Comparison of ENCODE assay signal across 23 cellular contexts in genomic region chr11:1234771-1235614, GRCh38. TPM values are rescaled to one million over a fixed set of nuclear protein-coding genes. Genes with fewer than 3 reads are reported as not detected.
DNase-seq lines count a peak whose midpoint lies in the region; ATAC-seq and TF ChIP-seq lines count a peak whose summit lies in the region.
"Had no signal": no experiment of that assay in that cellular context is flagged by ENCODE, and none has a peak within 500 bp of the region (broad histone marks: within the 10 kb centered on the region; RNA-seq: fewer than 3 reads in every experiment).

No MANE protein-coding gene starts in this region.

- no peaks in the 10 kb centered on the region for H3K9me3 Mint-ChIP-seq in activated CD4-positive, alpha-beta T cell treated with anti-CD3 and anti-CD28 coated beads for 36 hours (ENCODE audit: low read depth)
- no peaks in the 10 kb centered on the region for H3K9me3 Mint-ChIP-seq in endodermal cell
- H3K9me3 Mint-ChIP-seq: brain; memory B cell; naive thymus-derived CD8-positive, alpha-beta T cell had no signal

- H3K4me1 ChIP-seq in endodermal cell (ENCODE audit: control insufficient read depth, insufficient read depth, low read length) (no peaks in the 10 kb centered on the region), tibial artery (no peaks in the 10 kb centered on the region)
- H3K4me1 ChIP-seq: heart right ventricle, upper lobe of left lung had no signal

- no peaks in the 10 kb centered on the region for H3K27me3 ChIP-seq in endodermal cell (ENCODE audit: control insufficient read depth, insufficient read depth, low read length, poor library complexity, severe bottlenecking)
- H3K27me3 ChIP-seq in tibial artery, result peaks cover 0 to 21% of the 10 kb centered on the region in 2 donors
- H3K27me3 ChIP-seq: upper lobe of left lung had no signal

- no peaks in the 10 kb centered on the region for H3K4me1 Mint-ChIP-seq in activated CD4-positive, alpha-beta T cell treated with anti-CD3 and anti-CD28 coated beads for 36 hours
- no peaks in the 10 kb centered on the region for H3K4me1 Mint-ChIP-seq in endodermal cell
- H3K4me1 Mint-ChIP-seq: activated CD8-positive, alpha-beta memory T cell treated with anti-CD3 and anti-CD28 coated beads, Interleukin-2, amount 10 ng/mL, durations not matched to agents 7 days and 5 days; brain; memory B cell; naive thymus-derived CD8-positive, alpha-beta T cell had no signal

- intact Hi-C loops in activated CD4-positive, alpha-beta T cell treated with anti-CD3 and anti-CD28 coated beads for 36 hours (cut with DNase I, micrococcal nuclease), result no loop called here
- intact Hi-C loops in tibial artery (cut with DNase I; ENCODE audit: low total_unique reads), result no loop called here

- DNase-seq in activated CD4-positive, alpha-beta T cell treated with anti-CD3 and anti-CD28 coated beads for 36 hours, result peak; percentile 1
- no peak for DNase-seq in activated CD4-positive, alpha-beta T cell treated with anti-CD3 and anti-CD28 coated beads, Interleukin-2, amount 50 U/mL, for 4 hours
- DNase-seq in endodermal cell (peak; percentile 49), left lobe of liver (ENCODE audit: low spot score) (peak; percentile 40), tibial artery (peak; percentile 17 to 48), mucosa of gallbladder (ENCODE audit: low spot score) (no peak), SW480 (ENCODE audit: low spot score) (no peak)
- DNase-seq: activated CD4-positive, alpha-beta T cell treated with anti-CD3 and anti-CD28 coated beads for 4 hours; activated CD8-positive, alpha-beta memory T cell treated with anti-CD3 and anti-CD28 coated beads, Interleukin-2, amount 10 ng/mL, durations not matched to agents 7 days and 5 days; EL; NCI-H510A treated with DMSO at 0.1 percent for 48 hours; stimulated activated CD4-positive, alpha-beta T cell treated with anti-CD3 and anti-CD28 coated beads, Interleukin-4, amount 100 ng/mL, for 1 hour; stomach had no signal

- H3K9ac ChIP-seq in endodermal cell (ENCODE audit: extremely low read depth, low read length, poor library complexity, severe bottlenecking), result no peak overlapping the region
- H3K9ac ChIP-seq: BLaER1 had no signal

- no peaks in the 10 kb centered on the region for H3K27me3 Mint-ChIP-seq in activated CD4-positive, alpha-beta T cell treated with anti-CD3 and anti-CD28 coated beads for 36 hours
- no peaks in the 10 kb centered on the region for H3K27me3 Mint-ChIP-seq in endodermal cell (ENCODE audit: insufficient read depth)
- H3K27me3 Mint-ChIP-seq: activated CD8-positive, alpha-beta memory T cell treated with anti-CD3 and anti-CD28 coated beads, Interleukin-2, amount 10 ng/mL, durations not matched to agents 7 days and 5 days; brain had no signal

- H3K9me3 ChIP-seq in endodermal cell (ENCODE audit: control insufficient read depth, low read length) (no peaks in the 10 kb centered on the region), tibial artery (no peaks in the 10 kb centered on the region)
- H3K9me3 ChIP-seq: A549, BLaER1, heart right ventricle, stomach, upper lobe of left lung had no signal

- 91 to 92% methylated on average over 21 to 35 of the region's 36 CpGs for WGBS in endodermal cell (ENCODE audit: insufficient coverage in 1 of 2, insufficient read length in 1 of 2), 2 experiments

- H3K36me3 ChIP-seq in endodermal cell (ENCODE audit: control insufficient read depth, insufficient read depth, low read length) (no peaks in the 10 kb centered on the region), tibial artery (no peaks in the 10 kb centered on the region)
- H3K36me3 ChIP-seq: BLaER1, heart right ventricle, upper lobe of left lung had no signal

- H3K27ac Mint-ChIP-seq in activated CD4-positive, alpha-beta T cell treated with anti-CD3 and anti-CD28 coated beads for 36 hours, result no peak overlapping the region
- H3K27ac Mint-ChIP-seq in endodermal cell, result no peak overlapping the region
- H3K27ac Mint-ChIP-seq: activated CD8-positive, alpha-beta memory T cell treated with anti-CD3 and anti-CD28 coated beads, Interleukin-2, amount 10 ng/mL, durations not matched to agents 7 days and 5 days; memory B cell; naive thymus-derived CD8-positive, alpha-beta T cell; progenitor cell of endocrine pancreas had no signal

- no peaks in the 10 kb centered on the region for H3K36me3 Mint-ChIP-seq in activated CD4-positive, alpha-beta T cell treated with anti-CD3 and anti-CD28 coated beads for 36 hours (ENCODE audit: low read depth)
- H3K36me3 Mint-ChIP-seq in endodermal cell (ENCODE audit: low read depth), result no peaks in the 10 kb centered on the region
- H3K36me3 Mint-ChIP-seq: activated CD8-positive, alpha-beta memory T cell treated with anti-CD3 and anti-CD28 coated beads, Interleukin-2, amount 10 ng/mL, durations not matched to agents 7 days and 5 days; brain; memory B cell; naive thymus-derived CD8-positive, alpha-beta T cell had no signal

- ATAC-seq in activated CD4-positive, alpha-beta T cell treated with anti-CD3 and anti-CD28 coated beads for 36 hours, result no peak
- ATAC-seq in left lobe of liver (no peak), GM21529 (IDR thresholded peaks at IDR 0.05; ENCODE audit: unreplicated experiment) (no peak)
- ATAC-seq: A549; activated CD8-positive, alpha-beta memory T cell treated with anti-CD3 and anti-CD28 coated beads, Interleukin-2, amount 10 ng/mL, durations not matched to agents 7 days and 5 days; heart right ventricle; naive thymus-derived CD8-positive, alpha-beta T cell had no signal

- TF ChIP-seq CTCF in endodermal cell (conservative IDR thresholded peaks at IDR 0.05), result no peak
- TF ChIP-seq CTCF in tibial artery (IDR thresholded peaks at IDR 0.05), result no peak

- H3K27ac ChIP-seq in endodermal cell (ENCODE audit: low read depth, low read length) (no peak overlapping the region), tibial artery (no peak overlapping the region)
- H3K27ac ChIP-seq: A549, BLaER1, heart right ventricle, stomach, upper lobe of left lung had no signal

- no peak overlapping the region for H3K4me3 ChIP-seq in endodermal cell (ENCODE audit: low read length)
- H3K4me3 ChIP-seq in tibial artery, result no peak overlapping the region
- H3K4me3 ChIP-seq: A549, BLaER1, heart right ventricle, smooth muscle cell, stomach, upper lobe of left lung had no signal

- no peak overlapping the region for H3K4me3 Mint-ChIP-seq in activated CD4-positive, alpha-beta T cell treated with anti-CD3 and anti-CD28 coated beads for 36 hours
- no peak overlapping the region for H3K4me3 Mint-ChIP-seq in endodermal cell
- H3K4me3 Mint-ChIP-seq: activated CD8-positive, alpha-beta memory T cell treated with anti-CD3 and anti-CD28 coated beads, Interleukin-2, amount 10 ng/mL, durations not matched to agents 7 days and 5 days; brain; memory B cell; naive thymus-derived CD8-positive, alpha-beta T cell had no signal

- POLR2A ChIA-PET in activated CD4-positive, alpha-beta T cell treated with anti-CD3 and anti-CD28 coated beads for 36 hours (lab: Charles Lee), result no interaction called here

- CTCF ChIA-PET in activated CD4-positive, alpha-beta T cell treated with anti-CD3 and anti-CD28 coated beads for 36 hours (lab: Charles Lee), result no interaction called here

RNA-seq across cellular contexts. Expression of gene MUC5B, which starts 12.1 kb away (rescaled TPM):
- total RNA-seq in activated CD4-positive, alpha-beta T cell treated with anti-CD3 and anti-CD28 coated beads for 36 hours, result not detected
- total RNA-seq in endodermal cell, result not detected
- 0.04 TPM for polyA plus RNA-seq in endodermal cell (2013, experiment 1 of 2)
- polyA plus RNA-seq in endodermal cell (2013, experiment 2 of 2), result 0.04 TPM
- total RNA-seq in left lobe of liver, result 4.1 TPM
- 8,095 TPM for total RNA-seq in mucosa of gallbladder
- total RNA-seq: activated CD8-positive, alpha-beta memory T cell treated with anti-CD3 and anti-CD28 coated beads, Interleukin-2, amount 10 ng/mL, durations not matched to agents 7 days and 5 days; heart right ventricle; naive thymus-derived CD8-positive, alpha-beta T cell; progenitor cell of endocrine pancreas; smooth muscle cell had no signal
- polyA plus RNA-seq: heart right ventricle; naive thymus-derived CD8-positive, alpha-beta T cell; smooth muscle cell had no signal

Comparison
In these comparisons a context has a peak if more than half of its experiments do, and no peak if none do; other contexts are left out.
1. DNase-seq: peak in activated CD4-positive, alpha-beta T cell treated with anti-CD3 and anti-CD28 coated beads for 36 hours (single experiment), endodermal cell (single experiment), left lobe of liver (single experiment) and tibial artery (2 of 2); none in activated CD4-positive, alpha-beta T cell treated with anti-CD3 and anti-CD28 coated beads, Interleukin-2, amount 50 U/mL, for 4 hours (0 of 2), mucosa of gallbladder (single experiment) and SW480 (single experiment).
2. RNA of gene MUC5B, which starts 12.1 kb away (total RNA-seq): 8,095 TPM in mucosa of gallbladder (single experiment); 4.1 TPM in left lobe of liver (single experiment), not detected in endodermal cell and not detected in activated CD4-positive, alpha-beta T cell treated with anti-CD3 and anti-CD28 coated beads for 36 hours; every median in the first group is over 1,000 times any median in the second.